Comparison of ENCODE assay signal across 31 cellular contexts in the genomic region with DNA sequence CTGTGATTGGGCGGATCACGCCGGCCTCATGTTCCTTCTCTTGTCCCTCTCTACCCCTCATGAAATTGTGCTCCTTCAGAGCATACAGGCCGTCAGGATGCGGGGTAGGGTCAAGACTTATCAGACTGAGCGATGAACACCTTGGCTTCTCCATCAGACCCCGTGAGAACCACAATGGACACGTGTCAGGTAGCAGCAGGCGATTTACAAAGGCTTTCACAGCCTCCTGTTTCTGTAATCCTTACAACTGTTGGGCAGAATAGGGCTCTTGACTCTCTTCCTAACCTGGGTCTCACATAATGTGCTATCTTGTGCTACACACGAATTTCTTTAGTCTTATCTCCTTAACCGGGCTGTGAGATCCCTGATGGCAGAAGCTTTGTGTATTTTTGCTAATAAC.
"Had no signal": no experiment of that assay in that cellular context is flagged by ENCODE, and none has a peak within 500 bp of the region (broad histone marks: within the 10 kb centered on the region; RNA-seq: fewer than 3 reads in every experiment).

No MANE protein-coding gene starts in this region.

- H3K9me3 ChIP-seq: SJCRH30 had no signal

- H3K27ac Mint-ChIP-seq: activated CD8-positive, alpha-beta T cell treated with anti-CD3 and anti-CD28 coated beads, Interleukin-2, amount 10 ng/mL, durations not matched to agents 7 days and 5 days; activated naive CD4-positive, alpha-beta T cell treated with anti-CD3 and anti-CD28 coated beads, Interleukin-2, amount 10 ng/mL, durations not matched to agents 7 days and 5 days; activated naive CD8-positive, alpha-beta T cell; activated naive CD8-positive, alpha-beta T cell treated with anti-CD3 and anti-CD28 coated beads, Interleukin-2, amount 50 U/mL, for 24 hours; activated T-helper 1 cell treated with anti-CD3 and anti-CD28 coated beads, Interleukin-12 subunit alpha, Interleukin-12 subunit beta, Interleukin-2, Interleukin-4 antibody, amounts not matched to agents 30 ng/mL and 10 ng/mL and 1 ng/mL, durations not matched to agents 14 hours and 24 hours and 36 hours; T-helper 1 cell treated with Interleukin-12 subunit alpha and Interleukin-12 subunit beta and Interleukin-4 antibody, amounts not matched to agents 30 μg/mL and 1 μg/mL, for 36 hours; T-helper 2 cell treated with Interferon-gamma antibody and Interleukin-4, amounts not matched to agents 5 μg/mL and 100 μg/mL, for 36 hours had no signal

- H3K4me2 ChIP-seq: KMS-11 had no signal

- ATAC-seq: activated CD8-positive, alpha-beta T cell treated with anti-CD3 and anti-CD28 coated beads, Interleukin-2, amount 10 ng/mL, durations not matched to agents 7 days and 5 days; activated naive CD8-positive, alpha-beta T cell treated with anti-CD3 and anti-CD28 coated beads, Interleukin-2, amount 50 U/mL, for 24 hours; activated T-cell treated with anti-CD3 and anti-CD28 coated beads, Interleukin-2, amount 50 U/mL, for 4 hours; Panc1 had no signal

- H3K9ac ChIP-seq: KMS-11 had no signal

- H3K9me3 Mint-ChIP-seq: activated naive CD4-positive, alpha-beta T cell treated with anti-CD3 and anti-CD28 coated beads, Interleukin-2, amount 10 ng/mL, durations not matched to agents 7 days and 5 days; activated naive CD8-positive, alpha-beta T cell treated with anti-CD3 and anti-CD28 coated beads, Interleukin-2, amount 50 U/mL, for 24 hours; activated T-cell treated with anti-CD3 and anti-CD28 coated beads, Interleukin-2, amount 50 U/mL, for 4 hours; activated T-helper 1 cell treated with anti-CD3 and anti-CD28 coated beads, Interleukin-12 subunit alpha, Interleukin-12 subunit beta, Interleukin-2, Interleukin-4 antibody, amounts not matched to agents 30 ng/mL and 10 ng/mL and 1 ng/mL, durations not matched to agents 14 hours and 24 hours and 36 hours; T-helper 1 cell treated with Interleukin-12 subunit alpha and Interleukin-12 subunit beta and Interleukin-4 antibody, amounts not matched to agents 30 μg/mL and 1 μg/mL, for 36 hours; T-helper 2 cell treated with Interferon-gamma antibody and Interleukin-4, amounts not matched to agents 5 μg/mL and 100 μg/mL, for 36 hours had no signal

- DNase-seq: activated CD4-positive, alpha-beta T cell treated with anti-CD3 and anti-CD28 coated beads for 1 hour; activated CD4-positive, alpha-beta T cell treated with anti-CD3 and anti-CD28 coated beads for 48 hours; activated CD4-positive, alpha-beta T cell treated with anti-CD3 and anti-CD28 coated beads, Interleukin-2, amount 50 U/mL, for 4 hours; activated CD4-positive, CD25-positive, alpha-beta regulatory T cell; activated CD8-positive, alpha-beta T cell treated with anti-CD3 and anti-CD28 coated beads, Interleukin-2, amount 10 ng/mL, durations not matched to agents 7 days and 5 days; activated naive CD4-positive, alpha-beta T cell treated with anti-CD3 and anti-CD28 coated beads, Interleukin-2, amount 10 ng/mL, durations not matched to agents 7 days and 5 days; activated naive CD8-positive, alpha-beta T cell treated with anti-CD3 and anti-CD28 coated beads, Interleukin-2, amount 50 U/mL, for 24 hours; activated T-cell treated with anti-CD3 and anti-CD28 coated beads for 4 hours; activated T-cell treated with anti-CD3 and anti-CD28 coated beads, Interleukin-2, amount 50 U/mL, for 4 hours; anterior cingulate cortex; brain microvascular endothelial cell; central memory CD4-positive, alpha-beta T cell; MM.1S; MV-4-11; NCI-H1092; NCI-H1436 treated with DMSO at 0.1 percent for 48 hours; NCI-H1694 treated with DMSO at 0.1 percent for 48 hours; NCI-H2029; NCI-H345; NCI-H510A; NCI-H774; SHP77; SJCRH30 had no signal

- H3K27ac ChIP-seq: brain microvascular endothelial cell, KMS-11, SJCRH30 had no signal

- H3K36me3 ChIP-seq: brain microvascular endothelial cell, SJCRH30 had no signal

- H3K36me3 Mint-ChIP-seq: activated naive CD4-positive, alpha-beta T cell treated with anti-CD3 and anti-CD28 coated beads, Interleukin-2, amount 10 ng/mL, durations not matched to agents 7 days and 5 days; activated naive CD8-positive, alpha-beta T cell had no signal

- H3K4me3 Mint-ChIP-seq: activated CD8-positive, alpha-beta T cell treated with anti-CD3 and anti-CD28 coated beads, Interleukin-2, amount 10 ng/mL, durations not matched to agents 7 days and 5 days; activated naive CD4-positive, alpha-beta T cell treated with anti-CD3 and anti-CD28 coated beads, Interleukin-2, amount 10 ng/mL, durations not matched to agents 7 days and 5 days; activated naive CD8-positive, alpha-beta T cell; activated naive CD8-positive, alpha-beta T cell treated with anti-CD3 and anti-CD28 coated beads, Interleukin-2, amount 50 U/mL, for 24 hours; activated T-cell treated with anti-CD3 and anti-CD28 coated beads, Interleukin-2, amount 50 U/mL, for 4 hours; activated T-helper 1 cell treated with anti-CD3 and anti-CD28 coated beads, Interleukin-12 subunit alpha, Interleukin-12 subunit beta, Interleukin-2, Interleukin-4 antibody, amounts not matched to agents 30 ng/mL and 10 ng/mL and 1 ng/mL, durations not matched to agents 14 hours and 24 hours and 36 hours; T-helper 1 cell treated with Interleukin-12 subunit alpha and Interleukin-12 subunit beta and Interleukin-4 antibody, amounts not matched to agents 30 μg/mL and 1 μg/mL, for 36 hours; T-helper 2 cell treated with Interferon-gamma antibody and Interleukin-4, amounts not matched to agents 5 μg/mL and 100 μg/mL, for 36 hours had no signal

- H3K27me3 ChIP-seq: brain microvascular endothelial cell, SJCRH30 had no signal

- H3K4me3 ChIP-seq: SJCRH30, SK-N-MC had no signal

- FAIRE-seq: colon had no signal

- H3K4me1 ChIP-seq: SJCRH30 had no signal

- H3K4me1 Mint-ChIP-seq: activated naive CD4-positive, alpha-beta T cell treated with anti-CD3 and anti-CD28 coated beads, Interleukin-2, amount 10 ng/mL, durations not matched to agents 7 days and 5 days; activated naive CD8-positive, alpha-beta T cell treated with anti-CD3 and anti-CD28 coated beads, Interleukin-2, amount 50 U/mL, for 24 hours had no signal
